11 cellular contexts compared by ENCODE assay signal in genomic region chr2:144237845-144238637, GRCh38.
DNase-seq lines count a peak whose midpoint lies in the region; ATAC-seq and TF ChIP-seq lines count a peak whose summit lies in the region.
"Had no signal": no experiment of that assay in that cellular context is flagged by ENCODE, and none has a peak within 500 bp of the region (broad histone marks: within the 10 kb centered on the region; RNA-seq: fewer than 3 reads in every experiment).

No MANE protein-coding gene starts in this region.

- no peaks in the 10 kb centered on the region for H4K20me1 ChIP-seq in PC-3 (ENCODE audit: low read length)

- peak overlapping the region; percentile 56 for H3K27ac ChIP-seq in neutrophil
- H3K27ac ChIP-seq in PC-3 (ENCODE audit: low read length), result no peak overlapping the region

- ATAC-seq in activated T-helper 17 cell treated with anti-CD3 and anti-CD28 coated beads, Interleukin-2, amount 50 U/mL, for 72 hours (replicated peaks), result no peak
- no peak for ATAC-seq in PC-3
- ATAC-seq: SK-N-SH treated with all-trans-retinoic acid at 6 μM for 48 hours had no signal

- peak overlapping the region; percentile 20 for H3K27ac Mint-ChIP-seq in activated T-helper 17 cell treated with anti-CD3 and anti-CD28 coated beads, Interleukin-2, amount 50 U/mL, for 72 hours
- H3K27ac Mint-ChIP-seq: progenitor cell of endocrine pancreas had no signal

- DNase-seq in NCI-H2107 treated with DMSO at 0.1 percent for 48 hours (lab: John Stamatoyannopoulos, UW; ENCODE audit: unreplicated experiment) (peak; percentile 16), NCI-H2107 (lab: John Stamatoyannopoulos, UW) (no peak), NCI-H2081 treated with DMSO at 0.1 percent for 48 hours (lab: John Stamatoyannopoulos, UW) (peak; percentile 73), hypothalamus (lab: John Stamatoyannopoulos, UW) (no peak), PC-3 (no peak), ureter (ENCODE audit: low spot score) (no peak)
- DNase-seq: ACHN had no signal

- POLR2A ChIA-PET in PC-3 (lab: Charles Lee; ENCODE audit: unreplicated experiment), result interaction anchor here (0.6 kb wide), 1 partner anchor 1055 kb away, joined by 3 read pairs; no protein-coding TSS in a partner anchor

- BruUV-seq in PC-3 (replicated peaks; lab: Mats Ljungman, UMichigan), result no TSS peak

- H3F3A ChIP-seq in PC-3 (ENCODE audit: low read length, unreplicated experiment), result no peaks in the 10 kb centered on the region

- no peaks in the 10 kb centered on the region for H3K79me2 ChIP-seq in PC-3 (ENCODE audit: low read length)

- H3K4me1 ChIP-seq in neutrophil (ENCODE audit: control insufficient read depth in 1 of 2, insufficient read depth in 1 of 2, low read depth in 1 of 2, low read length in 1 of 2) (peaks cover 18 to 38% of the 10 kb centered on the region in 2 experiments), PC-3 (ENCODE audit: insufficient read depth, low read length) (peaks cover 6% of the 10 kb centered on the region)

- no peaks in the 10 kb centered on the region for H3K9me3 Mint-ChIP-seq in activated T-helper 17 cell treated with anti-CD3 and anti-CD28 coated beads, Interleukin-2, amount 50 U/mL, for 72 hours

- no peak for TF ChIP-seq CTCF in neutrophil (IDR thresholded peaks at IDR 0.05)
- no peak for TF ChIP-seq CTCF in PC-3 (conservative IDR thresholded peaks at IDR 0.05; ENCODE audit: low read depth, low read length)

- no peaks in the 10 kb centered on the region for H3K9me3 ChIP-seq in neutrophil
- H3K9me3 ChIP-seq in PC-3 (ENCODE audit: low read length), result no peaks in the 10 kb centered on the region

- H3K27me3 Mint-ChIP-seq in activated T-helper 17 cell treated with anti-CD3 and anti-CD28 coated beads, Interleukin-2, amount 50 U/mL, for 72 hours, result no peaks in the 10 kb centered on the region

- H3K9me2 ChIP-seq in PC-3 (replicated peaks; ENCODE audit: low read length), result no peaks in the 10 kb centered on the region

- H3K4me3 Mint-ChIP-seq in activated T-helper 17 cell treated with anti-CD3 and anti-CD28 coated beads, Interleukin-2, amount 50 U/mL, for 72 hours, result peak overlapping the region; percentile 15

- H3K36me3 Mint-ChIP-seq in activated T-helper 17 cell treated with anti-CD3 and anti-CD28 coated beads, Interleukin-2, amount 50 U/mL, for 72 hours (ENCODE audit: low read depth), result no peaks in the 10 kb centered on the region

- H3K9ac ChIP-seq in PC-3 (ENCODE audit: low read length), result no peak overlapping the region

- peaks cover 41% of the 10 kb centered on the region for H3K4me1 Mint-ChIP-seq in activated T-helper 17 cell treated with anti-CD3 and anti-CD28 coated beads, Interleukin-2, amount 50 U/mL, for 72 hours

- no peak overlapping the region for H3K4me2 ChIP-seq in PC-3 (ENCODE audit: low read length)

- CTCF ChIA-PET in PC-3 (lab: Charles Lee), result interaction anchor here (0.7 kb wide), 1 partner anchor 1210 kb away, joined by 4 read pairs; no protein-coding TSS in a partner anchor

- H2AFZ ChIP-seq in PC-3 (ENCODE audit: low read length), result no peak overlapping the region

- intact Hi-C loops in PC-3 (cut with micrococcal nuclease), result no loop called here

- no peak overlapping the region for H3K4me3 ChIP-seq in neutrophil (ENCODE audit: low read depth in 1 of 2, low read length in 1 of 2)
- H3K4me3 ChIP-seq in PC-3 (ENCODE audit: low read length), result no peak overlapping the region

- no peaks in the 10 kb centered on the region for H3K36me3 ChIP-seq in neutrophil
- H3K36me3 ChIP-seq in PC-3 (ENCODE audit: low read depth, low read length), result no peaks in the 10 kb centered on the region

- H3K27me3 ChIP-seq in neutrophil (no peaks in the 10 kb centered on the region), PC-3 (ENCODE audit: low read length) (no peaks in the 10 kb centered on the region)

Comparison
In these comparisons a context has a peak if more than half of its experiments do, and no peak if none do; other contexts are left out.
1. DNase-seq: peak in NCI-H2107 treated with DMSO at 0.1 percent for 48 hours (single experiment) and NCI-H2081 treated with DMSO at 0.1 percent for 48 hours (single experiment); none in NCI-H2107 (single experiment), hypothalamus (0 of 51), PC-3 (single experiment) and ureter (single experiment).